ENCODE assay signal across 11 cellular contexts in the genomic region with DNA sequence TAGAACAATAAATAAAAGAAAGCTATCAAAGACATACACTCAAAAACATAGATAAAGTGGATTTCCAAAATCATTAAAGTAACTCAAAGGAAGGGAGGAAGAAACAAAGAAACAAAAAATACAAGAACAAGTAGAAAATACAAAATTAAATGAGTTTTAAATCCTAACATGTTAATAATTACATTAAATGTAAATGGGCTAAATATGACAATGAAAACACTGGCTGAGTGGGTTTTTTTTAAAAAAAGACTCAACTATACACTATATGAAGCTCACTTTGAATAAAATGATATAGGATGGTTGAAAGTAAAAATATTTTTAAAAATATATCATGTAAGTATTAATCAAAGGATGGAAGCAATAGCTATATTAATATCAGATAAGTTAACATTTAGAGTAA.
"Had no signal": no experiment of that assay in that cellular context is flagged by ENCODE, and none has a peak within 500 bp of the region (broad histone marks: within the 10 kb centered on the region; RNA-seq: fewer than 3 reads in every experiment).

No MANE protein-coding gene starts in this region.

- DNase-seq: GM23248, GOT3, H7, H9, HCEC 1CT, HFFc6 had no signal

- H3K4me2 ChIP-seq: GM23338 had no signal

- H2AFZ ChIP-seq: GM23248, GM23338 had no signal

- H3K36me3 ChIP-seq: HAP-1 had no signal

- FAIRE-seq: H1, H54 had no signal

- H3K9ac ChIP-seq: GM23248 had no signal

- H3K4me1 ChIP-seq: HAP-1 had no signal

- H3K27ac ChIP-seq: GM23248 had no signal

- H3K4me3 ChIP-seq: GM23248, GM23338, HAP-1 had no signal

- ATAC-seq: GM23338, HCT116 had no signal
